In the genomic region with DNA sequence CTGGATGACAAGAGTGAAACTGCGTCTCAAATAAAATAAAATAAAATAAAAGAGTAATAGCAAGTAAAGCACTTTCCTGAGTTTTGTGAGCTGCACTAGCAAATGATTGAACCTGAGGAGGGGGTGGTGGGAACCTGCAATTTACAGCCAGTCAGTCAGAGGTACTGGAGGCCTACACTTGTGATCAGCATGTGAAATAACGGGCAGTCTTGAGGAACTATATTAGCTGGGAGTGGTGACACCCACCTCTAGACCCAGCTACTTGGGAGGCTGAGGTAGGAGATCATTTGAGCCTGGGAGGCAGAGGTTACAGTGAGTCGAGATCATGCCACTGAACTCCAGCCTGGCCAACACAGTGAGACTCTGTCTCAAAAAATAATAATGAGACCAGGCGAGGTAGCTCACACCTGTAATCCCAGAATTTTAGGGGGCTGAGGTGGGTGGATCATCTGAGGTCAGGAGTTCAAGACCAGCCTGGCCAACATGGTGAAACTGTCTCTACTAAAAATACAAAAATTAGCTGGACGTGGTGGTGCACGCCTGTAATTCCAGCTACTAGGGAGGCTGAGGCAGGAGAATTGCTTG, we compare ENCODE assay signal across 1 cellular context.
TF ChIP-seq lines count a peak whose summit lies in the region.

No MANE protein-coding gene starts in this region.

TF ChIP-seq in H1, 55 proteins besides CTCF, POLR2A, EP300 and RAD21:
- TF ChIP-seq EZH2 (IDR thresholded peaks at IDR 0.05; ENCODE audit: low read depth, low read length, severe bottlenecking) (no peak), POLR2AphosphoS5 (IDR thresholded peaks at IDR 0.05; ENCODE audit: low read depth, low read length) (peak; percentile 95; the same call in 1 of the 2 replicates)
